ENCODE assay signal across 14 cellular contexts in the genomic region with DNA sequence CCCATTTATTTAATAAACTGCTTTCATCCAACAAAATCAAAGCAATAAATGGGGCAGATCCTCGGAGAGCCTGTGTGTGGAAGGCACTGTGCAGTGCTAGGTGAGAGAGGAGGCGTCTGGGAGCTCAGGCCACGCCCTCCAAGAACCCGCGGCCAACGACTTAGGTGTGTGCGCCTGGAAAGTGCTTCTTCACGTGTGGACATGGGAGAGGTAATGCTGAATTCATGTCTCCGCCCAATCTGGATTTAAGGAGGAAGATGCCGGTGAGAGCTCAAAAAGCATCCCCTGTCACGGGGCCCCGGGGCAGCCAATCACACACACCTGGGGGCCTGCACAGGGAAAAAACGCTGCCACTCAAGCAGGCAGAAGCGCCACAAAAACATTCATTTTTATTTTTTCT.
DNase-seq lines count a peak whose midpoint lies in the region; ATAC-seq and TF ChIP-seq lines count a peak whose summit lies in the region.
"Had no signal": no experiment of that assay in that cellular context is flagged by ENCODE, and none has a peak within 500 bp of the region (broad histone marks: within the 10 kb centered on the region; RNA-seq: fewer than 3 reads in every experiment).

No MANE protein-coding gene starts in this region.

- no peak overlapping the region for H3K27ac ChIP-seq in testis
- H3K27ac ChIP-seq: body of pancreas, parathyroid adenoma, suprapubic skin had no signal

- H3K4me3 Mint-ChIP-seq in T-cell (peak overlapping the region in 1 of 3 donors; percentile 54), glutamatergic neuron (ENCODE audit: unreplicated experiment) (no peak overlapping the region)
- H3K4me3 Mint-ChIP-seq: GM23338 had no signal

- H3K36me3 ChIP-seq in testis (ENCODE audit: low read depth, missing control alignments) = no peaks in the 10 kb centered on the region
- H3K36me3 ChIP-seq: suprapubic skin had no signal

- WGBS in testis, 2 donors = 89 to 93% methylated on average over 14 of the region's 14 CpGs

- no peaks in the 10 kb centered on the region for H3K27me3 Mint-ChIP-seq in T-cell
- H3K27me3 Mint-ChIP-seq in glutamatergic neuron (ENCODE audit: unreplicated experiment) = peaks cover 4% of the 10 kb centered on the region

- peaks cover 16% of the 10 kb centered on the region for H3K36me3 Mint-ChIP-seq in T-cell
- H3K36me3 Mint-ChIP-seq in glutamatergic neuron (ENCODE audit: unreplicated experiment) = no peaks in the 10 kb centered on the region

- peaks cover 12% of the 10 kb centered on the region for H3K4me1 ChIP-seq in testis
- H3K4me1 ChIP-seq: parathyroid adenoma had no signal

- no peak for ATAC-seq in T-cell (replicated peaks in 1 of 4)
- ATAC-seq: body of pancreas, GM23338 had no signal

- no peak overlapping the region for H3K4me3 ChIP-seq in testis
- H3K4me3 ChIP-seq: body of pancreas, GM23338, suprapubic skin had no signal

- H3K27ac Mint-ChIP-seq in T-cell (peak overlapping the region; percentile 92 to 99), glutamatergic neuron (ENCODE audit: unreplicated experiment) (peak overlapping the region; percentile 39)
- H3K27ac Mint-ChIP-seq: GM23338 had no signal

- H3K27me3 ChIP-seq in testis = no peaks in the 10 kb centered on the region
- H3K27me3 ChIP-seq: body of pancreas, suprapubic skin had no signal

- POLR2A ChIA-PET in T-cell (lab: Charles Lee) = interaction anchor here in 1 of 2 donors (0.5 to 0.7 kb wide), 2 partner anchors 25 to 78 kb away, joined by 3 to 6 read pairs; no protein-coding TSS in a partner anchor

- H3K4me1 Mint-ChIP-seq in T-cell (peaks cover 83 to 90% (median 84%) of the 10 kb centered on the region in 3 donors), glutamatergic neuron (ENCODE audit: low read depth, unreplicated experiment) (peaks cover 49% of the 10 kb centered on the region)

- no peak for TF ChIP-seq POLR2A in testis (IDR thresholded peaks at IDR 0.05)

- intact Hi-C loops in testis (cut with DNase I; ENCODE audit: low total_unique reads) = no loop called here

- DNase-seq in activated T-cell treated with anti-CD3 and anti-CD28 coated beads, Interleukin-2, amount 50 U/mL, for 1 hour = peak; percentile 18
- DNase-seq in activated T-cell treated with anti-CD3 and anti-CD28 coated beads for 4 hours (no peak), T-cell (peak in 2 of 34 experiments; percentile 7 to 20), glutamatergic neuron (no peak), testis (peak; percentile 13), NCI-H82 treated with DMSO at 0.1 percent for 48 hours (lab: John Stamatoyannopoulos, UW; ENCODE audit: unreplicated experiment) (no peak), amygdala (lab: John Stamatoyannopoulos, UW) (no peak)
- DNase-seq in stimulated activated CD4-positive, alpha-beta T cell treated with anti-CD3 and anti-CD28 coated beads, Interleukin-2, amount 100 ng/mL, for 48 hours = no peak
- DNase-seq: DMS53; effector CD4-positive, alpha-beta T cell had no signal

- TF ChIP-seq CTCF in glutamatergic neuron (IDR thresholded peaks at IDR 0.05; ENCODE audit: partially characterized antibody, unreplicated experiment) = no peak
- TF ChIP-seq CTCF in testis (IDR thresholded peaks at IDR 0.05) = no peak

- H3K9me3 Mint-ChIP-seq in T-cell (peaks cover 0 to 3% (median 0%) of the 10 kb centered on the region in 3 donors), glutamatergic neuron (ENCODE audit: unreplicated experiment) (peaks cover 2% of the 10 kb centered on the region)
- H3K9me3 Mint-ChIP-seq: GM23338 had no signal

- no peaks in the 10 kb centered on the region for H3K9me3 ChIP-seq in testis
- H3K9me3 ChIP-seq: body of pancreas, suprapubic skin had no signal

- CTCF ChIA-PET in T-cell (lab: Charles Lee) = interaction anchor here in 1 of 2 donors (1.6 kb wide), 1 partner anchor 78 kb away, joined by 4 read pairs; a partner anchor contains a TSS

Comparison
In these comparisons a context has a peak if more than half of its experiments do, and no peak if none do; other contexts are left out.
1. DNase-seq: peak in activated T-cell treated with anti-CD3 and anti-CD28 coated beads, Interleukin-2, amount 50 U/mL, for 1 hour (single experiment) and testis (single experiment); none in activated T-cell treated with anti-CD3 and anti-CD28 coated beads for 4 hours (single experiment), glutamatergic neuron (single experiment), stimulated activated CD4-positive, alpha-beta T cell treated with anti-CD3 and anti-CD28 coated beads, Interleukin-2, amount 100 ng/mL, for 48 hours (0 of 2), NCI-H82 treated with DMSO at 0.1 percent for 48 hours (single experiment) and amygdala (0 of 56).